In the genomic region with DNA sequence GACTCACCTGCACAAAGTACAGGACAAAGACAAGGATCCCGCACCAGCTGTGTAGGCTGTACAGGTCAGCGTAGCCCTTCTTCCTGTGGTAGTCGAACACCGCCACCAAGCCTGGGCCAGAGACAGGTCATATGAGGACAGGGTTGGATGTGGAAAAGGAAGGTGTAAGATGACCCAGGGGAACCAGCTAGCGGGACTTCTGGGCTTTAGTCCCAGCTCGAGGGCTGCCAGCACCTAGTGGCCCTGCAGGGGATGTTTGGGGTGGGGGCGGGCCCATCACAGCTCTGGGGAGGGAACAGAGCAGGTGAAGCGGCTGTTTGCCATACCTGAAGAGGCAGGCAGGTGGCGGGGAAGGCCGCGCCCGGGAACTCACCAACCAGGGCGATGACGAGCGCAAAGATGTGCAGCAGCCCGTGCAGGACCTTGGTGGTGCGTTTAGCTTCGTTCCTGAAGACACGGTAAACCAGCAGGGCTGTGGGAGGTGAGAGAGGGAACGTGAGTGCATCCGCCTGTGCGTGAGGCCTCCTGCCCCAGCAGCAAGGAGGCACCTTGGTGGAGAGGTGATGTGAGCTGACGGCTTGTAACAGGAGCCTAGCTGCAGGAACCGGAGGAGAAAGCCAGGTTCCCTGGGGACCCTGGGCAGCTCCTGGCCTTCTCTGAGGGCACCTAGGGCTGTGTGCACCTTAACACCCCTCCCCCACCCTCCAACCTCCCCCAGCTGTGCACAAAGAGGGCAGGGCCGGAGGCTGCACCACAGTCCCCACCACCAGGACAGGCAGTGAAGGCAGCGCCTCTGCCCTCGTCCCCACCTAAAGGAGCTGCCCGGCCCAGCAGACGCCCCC, we compare ENCODE assay signal across 8 cellular contexts. TPM values are rescaled to one million over a fixed set of nuclear protein-coding genes. Genes with fewer than 3 reads are reported as not detected.
DNase-seq lines count a peak whose midpoint lies in the region; ATAC-seq, FAIRE-seq and TF ChIP-seq lines count a peak whose summit lies in the region.

No MANE protein-coding gene starts in this region.

- ATAC-seq in A549, result peak; percentile 3 to 6; a peak in 3 of 6 replicates
- ATAC-seq in GM21786 (IDR thresholded peaks at IDR 0.05; ENCODE audit: unreplicated experiment), result no peak

- CTCF ChIA-PET in A549 (lab: Yijun Ruan, JAX), result interaction anchor here (0.6 to 23.8 kb wide), 18 partner anchors 7 to 764 kb away, joined by 3 to 364 read pairs (median 4); a partner anchor contains a TSS

- no peak for TF ChIP-seq CTCF in A549 (IDR thresholded peaks at IDR 0.05)
- TF ChIP-seq CTCF in GM12873 (IDR thresholded peaks at IDR 0.05; ENCODE audit: insufficient read depth, low read depth, low read length, missing control alignments), result peak; percentile 48

- H3K9me3 ChIP-seq in A549, result no peaks in the 10 kb centered on the region

- DNase-seq in A549 (ENCODE audit: low read depth in 1 of 2, low spot score in 1 of 2) (peak in 1 of 2 experiments; percentile 48), RCC 7860 (ENCODE audit: low spot score) (peak; percentile 24), iPS-NIHi11 (ENCODE audit: low spot score) (peak; percentile 77), NOMO-1 treated with DMSO at 0.1 percent for 48 hours (lab: John Stamatoyannopoulos, UW; ENCODE audit: unreplicated experiment) (no peak), MV-4-11 (lab: John Stamatoyannopoulos, UW) (no peak), HUDEP-2 (lab: John Stamatoyannopoulos, UW; ENCODE audit: unreplicated experiment in 76 of 76) (no peak)

- H3K27ac ChIP-seq in A549, result peak overlapping the region; percentile 37 to 85

- peaks cover 53% of the 10 kb centered on the region for H3K4me1 ChIP-seq in A549

- no peak for TF ChIP-seq EP300 in A549 (IDR thresholded peaks at IDR 0.05)

- TF ChIP-seq RAD21 in A549 (conservative IDR thresholded peaks at IDR 0.05 in 1 of 2, IDR thresholded peaks at IDR 0.05 in 1 of 2), result no peak

- 91% methylated on average over 27 of the region's 29 CpGs for WGBS in A549 (ENCODE audit: missing lambda C conversion rate)

- H3K4me2 ChIP-seq in A549, result peak overlapping the region; percentile 53

- no peak for TF ChIP-seq POLR2A in A549 (IDR thresholded peaks at IDR 0.05; ENCODE audit: low read length)

- POLR2A ChIA-PET in A549 (lab: Yijun Ruan, JAX), result interaction anchor here (0.6 to 1.2 kb wide), 3 partner anchors 9 to 577 kb away, joined by 3 to 5 read pairs (median 3); no protein-coding TSS in a partner anchor

- FAIRE-seq in A549 (lab: Jason Lieb, UNC) (no peak), RCC 7860 (lab: Jason Lieb, UNC) (no peak)

- H3K4me3 ChIP-seq in A549, result no peak overlapping the region

TF ChIP-seq in A549, 52 proteins besides CTCF, POLR2A, EP300 and RAD21:
- no peak for TF ChIP-seq FOSL2 (IDR thresholded peaks at IDR 0.05)
- TF ChIP-seq FOSL2 (CRISPR knock-in tag; IDR thresholded peaks at IDR 0.05), result no peak
- TF ChIP-seq, protein P1, sequence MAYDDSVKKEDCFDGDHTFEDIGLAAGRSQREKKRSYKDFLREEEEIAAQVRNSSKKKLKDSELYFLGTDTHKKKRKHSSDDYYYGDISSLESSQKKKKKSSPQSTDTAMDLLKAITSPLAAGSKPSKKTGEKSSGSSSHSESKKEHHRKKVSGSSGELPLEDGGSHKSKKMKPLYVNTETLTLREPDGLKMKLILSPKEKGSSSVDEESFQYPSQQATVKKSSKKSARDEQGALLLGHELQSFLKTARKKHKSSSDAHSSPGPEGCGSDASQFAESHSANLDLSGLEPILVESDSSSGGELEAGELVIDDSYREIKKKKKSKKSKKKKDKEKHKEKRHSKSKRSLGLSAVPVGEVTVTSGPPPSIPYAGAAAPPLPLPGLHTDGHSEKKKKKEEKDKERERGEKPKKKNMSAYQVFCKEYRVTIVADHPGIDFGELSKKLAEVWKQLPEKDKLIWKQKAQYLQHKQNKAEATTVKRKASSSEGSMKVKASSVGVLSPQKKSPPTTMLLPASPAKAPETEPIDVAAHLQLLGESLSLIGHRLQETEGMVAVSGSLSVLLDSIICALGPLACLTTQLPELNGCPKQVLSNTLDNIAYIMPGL (CRISPR knock-in tag; IDR thresholded peaks at IDR 0.05; ENCODE audit: borderline replicate concordance), result no peak
- TF ChIP-seq KDM1A (IDR thresholded peaks at IDR 0.05; ENCODE audit: low read depth), result no peak
- TF ChIP-seq SREBF2 (IDR thresholded peaks at IDR 0.05), result no peak
- TF ChIP-seq, protein P2, sequence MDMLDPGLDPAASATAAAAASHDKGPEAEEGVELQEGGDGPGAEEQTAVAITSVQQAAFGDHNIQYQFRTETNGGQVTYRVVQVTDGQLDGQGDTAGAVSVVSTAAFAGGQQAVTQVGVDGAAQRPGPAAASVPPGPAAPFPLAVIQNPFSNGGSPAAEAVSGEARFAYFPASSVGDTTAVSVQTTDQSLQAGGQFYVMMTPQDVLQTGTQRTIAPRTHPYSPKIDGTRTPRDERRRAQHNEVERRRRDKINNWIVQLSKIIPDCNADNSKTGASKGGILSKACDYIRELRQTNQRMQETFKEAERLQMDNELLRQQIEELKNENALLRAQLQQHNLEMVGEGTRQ (IDR thresholded peaks at IDR 0.05), result no peak
- TF ChIP-seq RCOR1 (IDR thresholded peaks at IDR 0.05; ENCODE audit: low read depth, low read length), result no peak
- no peak for TF ChIP-seq JUNB (IDR thresholded peaks at IDR 0.05)
- no peak for TF ChIP-seq GATA3 (IDR thresholded peaks at IDR 0.05; ENCODE audit: borderline replicate concordance)
- TF ChIP-seq, protein P3, sequence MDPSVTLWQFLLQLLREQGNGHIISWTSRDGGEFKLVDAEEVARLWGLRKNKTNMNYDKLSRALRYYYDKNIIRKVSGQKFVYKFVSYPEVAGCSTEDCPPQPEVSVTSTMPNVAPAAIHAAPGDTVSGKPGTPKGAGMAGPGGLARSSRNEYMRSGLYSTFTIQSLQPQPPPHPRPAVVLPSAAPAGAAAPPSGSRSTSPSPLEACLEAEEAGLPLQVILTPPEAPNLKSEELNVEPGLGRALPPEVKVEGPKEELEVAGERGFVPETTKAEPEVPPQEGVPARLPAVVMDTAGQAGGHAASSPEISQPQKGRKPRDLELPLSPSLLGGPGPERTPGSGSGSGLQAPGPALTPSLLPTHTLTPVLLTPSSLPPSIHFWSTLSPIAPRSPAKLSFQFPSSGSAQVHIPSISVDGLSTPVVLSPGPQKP (IDR thresholded peaks at IDR 0.05; ENCODE audit: low read depth, low read length), result no peak
- no peak for TF ChIP-seq KDM5A (IDR thresholded peaks at IDR 0.05)
- TF ChIP-seq RNF2 (IDR thresholded peaks at IDR 0.05; ENCODE audit: borderline replicate concordance, low read depth), result no peak
- TF ChIP-seq HOXA7 (CRISPR knock-in tag; IDR thresholded peaks at IDR 0.05), result no peak
- TF ChIP-seq ZSCAN20 (CRISPR knock-in tag; IDR thresholded peaks at IDR 0.05), result no peak
- TF ChIP-seq POLR2AphosphoS2 (conservative IDR thresholded peaks at IDR 0.05; ENCODE audit: low read length), result no peak
TF ChIP-seq in A549: peak in this region for 0.

RNA-seq across cellular contexts. Expression of a gene that starts 10.2 kb away (rescaled TPM):
- polyA plus RNA-seq in A549 (2011; rRNA removed) (16.6 and 19.7 TPM in 2 replicates), A549 (2017; fragmentation: RNase III; extraction: RNeasy Plus Mini Kit Qiagen cat#74134 plus additional on column Dnase treatment) (26.8 to 29.8 TPM (median 27.2 TPM) in 3 replicates)
- polyA plus RNA-seq in A549 (2012; cell fraction: cytosol; rRNA removed), result 23.2 and 33.5 TPM in 2 replicates
- polyA plus RNA-seq in A549 (2012; cell fraction: nucleus; rRNA removed), result 43.4 and 61.5 TPM in 2 replicates
- 29.3 and 38.2 TPM in 2 replicates for polyA minus RNA-seq in A549 (2011; rRNA and poly(A)+ RNA removed)

RNA-seq across cellular contexts. Expression of a gene that starts 41.0 kb away (rescaled TPM):
- polyA plus RNA-seq in A549 (2011; rRNA removed) (0.22 and 0.38 TPM in 2 replicates), A549 (2017; fragmentation: RNase III; extraction: RNeasy Plus Mini Kit Qiagen cat#74134 plus additional on column Dnase treatment) (0.31 to 0.52 TPM (median 0.32 TPM) in 3 replicates)
- polyA plus RNA-seq in A549 (2012; cell fraction: cytosol; rRNA removed), result 0.26 and 0.45 TPM in 2 replicates
- polyA plus RNA-seq in A549 (2012; cell fraction: nucleus; rRNA removed), result 0.81 and 1.6 TPM in 2 replicates
- polyA minus RNA-seq in A549 (2011; rRNA and poly(A)+ RNA removed), result 1.4 and 1.9 TPM in 2 replicates

Comparison
In these comparisons a context has a peak if more than half of its experiments do, and no peak if none do; other contexts are left out.
1. DNase-seq: peak in RCC 7860 (single experiment) and iPS-NIHi11 (single experiment); none in NOMO-1 treated with DMSO at 0.1 percent for 48 hours (single experiment), MV-4-11 (single experiment) and HUDEP-2 (0 of 76).